ENCODE assay signal across 8 cellular contexts in the genomic region with DNA sequence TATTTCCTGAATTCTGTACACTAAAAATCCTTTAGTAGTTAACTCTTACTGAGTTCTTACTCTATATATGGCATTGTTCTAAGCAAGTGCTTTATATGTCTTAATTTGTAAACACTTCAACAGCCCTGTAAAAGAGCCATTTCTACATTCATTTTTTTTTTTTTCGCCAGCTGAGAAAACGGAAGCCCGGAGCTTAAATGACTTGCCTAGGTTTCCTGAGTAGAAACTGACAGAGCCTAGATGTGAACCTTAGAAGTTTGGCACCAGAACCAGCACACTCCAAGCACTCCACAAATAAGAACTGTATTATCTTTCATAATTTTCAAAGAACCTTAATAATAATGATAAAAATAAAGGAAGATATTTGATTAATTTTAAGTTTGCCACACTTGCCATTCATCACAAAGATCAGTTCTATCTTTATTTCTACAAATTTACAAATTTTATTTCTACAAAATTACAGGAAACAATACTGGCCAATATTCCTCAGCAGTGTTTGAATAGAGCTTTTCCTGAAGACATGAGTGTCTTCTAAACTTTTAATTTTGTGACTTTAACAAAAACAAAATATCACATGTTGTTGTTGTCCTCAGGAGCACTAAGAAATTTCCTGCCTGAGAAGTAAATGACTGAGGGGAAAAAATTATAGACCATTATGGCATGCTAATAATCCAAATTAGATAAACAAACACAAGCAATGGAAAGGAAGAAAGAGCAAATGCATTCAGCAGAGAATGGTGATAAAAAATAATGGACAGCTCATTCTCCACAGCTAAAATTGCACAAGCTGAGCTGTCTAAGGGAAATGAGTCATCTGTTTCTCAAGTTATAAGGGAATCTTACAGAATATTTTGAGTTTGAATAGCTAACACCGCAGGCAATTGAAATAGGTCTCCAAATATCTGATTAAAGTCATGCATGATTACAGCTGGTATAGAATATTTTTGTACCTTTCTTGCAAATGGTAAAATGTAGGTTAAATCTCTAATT.
DNase-seq lines count a peak whose midpoint lies in the region; ATAC-seq and FAIRE-seq lines count a peak whose summit lies in the region.

No MANE protein-coding gene starts in this region.

- ATAC-seq in GM18858 (IDR thresholded peaks at IDR 0.05; ENCODE audit: unreplicated experiment) (no peak), HG03045 (IDR thresholded peaks at IDR 0.05; ENCODE audit: unreplicated experiment) (no peak)

- no peaks in the 10 kb centered on the region for H3K9me3 ChIP-seq in effector memory CD4-positive, alpha-beta T cell (ENCODE audit: control insufficient read depth, low read length)

- no peak overlapping the region for H3K27ac Mint-ChIP-seq in activated naive CD4-positive, alpha-beta T cell treated with anti-CD3 and anti-CD28 coated beads for 36 hours

- H3K9me3 Mint-ChIP-seq in activated naive CD4-positive, alpha-beta T cell treated with anti-CD3 and anti-CD28 coated beads for 36 hours: no peaks in the 10 kb centered on the region

- H3K27me3 Mint-ChIP-seq in activated naive CD4-positive, alpha-beta T cell treated with anti-CD3 and anti-CD28 coated beads for 36 hours (ENCODE audit: low read depth): no peaks in the 10 kb centered on the region

- peaks cover 24% of the 10 kb centered on the region for H3K4me1 Mint-ChIP-seq in activated naive CD4-positive, alpha-beta T cell treated with anti-CD3 and anti-CD28 coated beads for 36 hours (ENCODE audit: low read depth)

- CTCF ChIA-PET in activated naive CD4-positive, alpha-beta T cell treated with anti-CD3 and anti-CD28 coated beads for 36 hours (lab: Charles Lee): interaction anchor here (1.0 kb wide), 1 partner anchor 30 kb away, joined by 3 read pairs; no protein-coding TSS in a partner anchor

- DNase-seq in activated naive CD4-positive, alpha-beta T cell treated with anti-CD3 and anti-CD28 coated beads for 36 hours: no peak
- no peak for DNase-seq in activated naive CD4-positive, alpha-beta T cell treated with Interleukin-2 at 50 U/mL for 16 hours
- DNase-seq in HT-29 (ENCODE audit: low spot score) (peak; percentile 16), left kidney (ENCODE audit: low read depth, low spot score) (peak; percentile 6)
- no peak for DNase-seq in effector memory CD4-positive, alpha-beta T cell

- H3K27ac ChIP-seq in effector memory CD4-positive, alpha-beta T cell (ENCODE audit: insufficient read depth, low read length, poor library complexity, severe bottlenecking): no peak overlapping the region

- no peaks in the 10 kb centered on the region for H3K36me3 ChIP-seq in effector memory CD4-positive, alpha-beta T cell (ENCODE audit: control insufficient read depth, insufficient read depth, low read length)

- peak; percentile 3 for FAIRE-seq in TTC549 (lab: Jason Lieb, UNC)

- H3K4me1 ChIP-seq in effector memory CD4-positive, alpha-beta T cell (ENCODE audit: control insufficient read depth, insufficient read depth, low read length, poor library complexity, severe bottlenecking): no peaks in the 10 kb centered on the region

- intact Hi-C loops in activated naive CD4-positive, alpha-beta T cell treated with anti-CD3 and anti-CD28 coated beads for 36 hours (cut with micrococcal nuclease): loop anchor here (2.0 to 10.0 kb wide), 2 partner anchors 71 to 1715 kb away; partner anchors contain the start of gene DPYD

- H3K4me3 ChIP-seq in effector memory CD4-positive, alpha-beta T cell (ENCODE audit: insufficient read depth, low read depth, low read length, poor library complexity, severe bottlenecking): no peak overlapping the region

- no peaks in the 10 kb centered on the region for H3K27me3 ChIP-seq in effector memory CD4-positive, alpha-beta T cell (replicated peaks; ENCODE audit: control insufficient read depth, insufficient read depth, low read length, poor library complexity, severe bottlenecking)

- peaks cover 4% of the 10 kb centered on the region for H3K36me3 Mint-ChIP-seq in activated naive CD4-positive, alpha-beta T cell treated with anti-CD3 and anti-CD28 coated beads for 36 hours (ENCODE audit: low read depth)

- H3K4me3 Mint-ChIP-seq in activated naive CD4-positive, alpha-beta T cell treated with anti-CD3 and anti-CD28 coated beads for 36 hours: peak overlapping the region; percentile 12

Comparison
In these comparisons a context has a peak if more than half of its experiments do, and no peak if none do; other contexts are left out.
1. DNase-seq: peak in HT-29 (single experiment) and left kidney (single experiment); none in activated naive CD4-positive, alpha-beta T cell treated with anti-CD3 and anti-CD28 coated beads for 36 hours (single experiment), activated naive CD4-positive, alpha-beta T cell treated with Interleukin-2 at 50 U/mL for 16 hours (single experiment) and effector memory CD4-positive, alpha-beta T cell (0 of 3).